Comparison of ENCODE assay signal across 8 cellular contexts in genomic region chr6:41071923-41072835, GRCh38.
DNase-seq lines count a peak whose midpoint lies in the region; ATAC-seq lines count a peak whose summit lies in the region.

OARD1 (minus strand) TSS chr6:41072356; CDS start chr6:41071634, 722 bp downstream.

- ATAC-seq in GM19023 (IDR thresholded peaks at IDR 0.05; ENCODE audit: unreplicated experiment) (peak; percentile 72), HG03280 (IDR thresholded peaks at IDR 0.05; ENCODE audit: unreplicated experiment) (peak; percentile 64)

- peak; percentile 96 for DNase-seq in AG08396 (ENCODE audit: low spot score)
- DNase-seq in NCI-H345 treated with DMSO at 0.1 percent for 48 hours (lab: John Stamatoyannopoulos, UW; ENCODE audit: unreplicated experiment), result peak; percentile 99
- DNase-seq in activated CD4-positive, CD25-positive, alpha-beta regulatory T cell (lab: John Stamatoyannopoulos, UW), result peak; percentile 100
- peak; percentile 100 for DNase-seq in central memory CD4-positive, alpha-beta T cell
- peak; percentile 100 for DNase-seq in iris pigment epithelial cell (ENCODE audit: low read depth)
- peak; percentile 99 for DNase-seq in stimulated activated CD4-positive, alpha-beta T cell treated with anti-CD3 and anti-CD28 coated beads, Interleukin-12 subunit alpha, Interleukin-12 subunit beta, amount 100 ng/mL, for 4 hours

Comparison
In these comparisons a context has a peak if more than half of its experiments do, and no peak if none do; other contexts are left out.
1. Peak in every context shown above with its lines: DNase-seq and ATAC-seq.